In the genomic region with DNA sequence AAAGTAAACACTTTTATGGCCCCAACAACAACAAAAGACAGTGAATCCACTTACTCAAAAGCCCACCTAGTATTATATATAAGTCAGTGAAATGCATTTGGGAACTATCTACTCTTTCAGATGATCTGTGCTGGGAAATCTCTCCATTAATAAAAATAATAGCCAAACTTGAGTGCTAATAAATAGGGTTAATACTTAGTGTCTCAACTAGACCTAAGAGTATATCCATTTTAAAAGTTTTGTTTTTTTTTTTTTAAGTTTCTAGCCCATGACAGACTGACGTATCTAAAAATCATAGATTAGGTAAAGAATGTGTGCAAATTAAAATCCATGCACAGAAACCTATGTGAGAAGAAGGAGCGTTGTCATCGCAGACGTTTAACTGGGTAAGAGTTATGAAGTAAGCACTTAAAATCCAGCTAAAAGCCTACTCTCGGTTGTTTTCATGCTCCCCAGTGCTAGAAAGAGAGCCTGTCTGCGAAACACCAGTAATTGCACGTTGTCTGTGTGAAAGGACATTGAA, we compare ENCODE assay signal across 8 cellular contexts.
A peak's percentile ranks its signal among the peaks of the same experiment; 100 is the strongest.
DNase-seq lines count a peak whose midpoint lies in the region; ATAC-seq, FAIRE-seq and TF ChIP-seq lines count a peak whose summit lies in the region.

No MANE protein-coding gene starts in this region.

- H3K4me3 ChIP-seq in Panc1 (ENCODE audit: low read depth in 2 of 2, low read length in 2 of 2) = peak overlapping the region; percentile 31 to 42
- H3K4me3 ChIP-seq in esophagus squamous epithelium = peak overlapping the region; percentile 17 to 70 (median 46)
- H3K4me3 ChIP-seq in rectal smooth muscle tissue (ENCODE audit: low read length) = peak overlapping the region; percentile 61

- peak overlapping the region; percentile 5 for H3K9ac ChIP-seq in rectal smooth muscle tissue (ENCODE audit: low read length)

- H3K36me3 ChIP-seq in Panc1 (ENCODE audit: control insufficient read depth, insufficient read depth, low read length) = no peaks in the 10 kb centered on the region
- H3K36me3 ChIP-seq in esophagus squamous epithelium = no peaks in the 10 kb centered on the region
- H3K36me3 ChIP-seq in rectal smooth muscle tissue (ENCODE audit: control insufficient read depth, insufficient read depth, low read length) = no peaks in the 10 kb centered on the region

- DNase-seq in GM03348 (ENCODE audit: low spot score) (peak; percentile 14), Panc1 (ENCODE audit: low read depth, low spot score) (no peak), esophagus squamous epithelium (lab: John Stamatoyannopoulos, UW) (no peak), NCI-H526 (lab: John Stamatoyannopoulos, UW) (no peak), RCC 7860 (ENCODE audit: low spot score) (no peak), HTR-8/SVneo (ENCODE audit: insufficient read length, low spot score) (no peak)

- no peak for TF ChIP-seq POLR2A in esophagus squamous epithelium (IDR thresholded peaks at IDR 0.05)

- ATAC-seq in Panc1 (no peak), GM18907 (IDR thresholded peaks at IDR 0.05; ENCODE audit: unreplicated experiment) (no peak)

- POLR2A ChIA-PET in Panc1 (lab: Charles Lee) = no interaction called here

- no TSS peak for BruUV-seq in Panc1 (replicated peaks; lab: Mats Ljungman, UMichigan)

- 25 to 26% methylated on average over 7 of the region's 7 CpGs for WGBS in esophagus squamous epithelium, 2 donors

- H3K4me1 ChIP-seq in Panc1 (ENCODE audit: control insufficient read depth, insufficient read depth, low read length) (peaks cover 6% of the 10 kb centered on the region; the same call in 1 of the 2 replicates), esophagus squamous epithelium (peaks cover 18 to 54% (median 20%) of the 10 kb centered on the region in 3 donors), rectal smooth muscle tissue (ENCODE audit: control insufficient read depth, insufficient read depth, low read length) (peaks cover 25% of the 10 kb centered on the region)

- H3K27ac ChIP-seq in Panc1 (ENCODE audit: low read length) (no peak overlapping the region), esophagus squamous epithelium (peak overlapping the region; percentile 67 to 87 (median 80)), rectal smooth muscle tissue (ENCODE audit: low read depth, low read length) (peak overlapping the region; percentile 64)

- intact Hi-C loops in Panc1 (cut with micrococcal nuclease; ENCODE audit: unreplicated experiment) (no loop called here), esophagus squamous epithelium (cut with DNase I) (no loop called here)

- no peak for TF ChIP-seq CTCF in Panc1 (IDR thresholded peaks at IDR 0.05)
- no peak for TF ChIP-seq CTCF in esophagus squamous epithelium (IDR thresholded peaks at IDR 0.05)

- H3K27me3 ChIP-seq in Panc1 (ENCODE audit: control insufficient read depth, insufficient read depth, low read length) (peaks cover 23% of the 10 kb centered on the region), esophagus squamous epithelium (no peaks in the 10 kb centered on the region), rectal smooth muscle tissue (ENCODE audit: control insufficient read depth, insufficient read depth, low read length) (no peaks in the 10 kb centered on the region)

- CTCF ChIA-PET in Panc1 (lab: Charles Lee) = no interaction called here

- H3K9me3 ChIP-seq in Panc1 (ENCODE audit: control insufficient read depth, insufficient read depth, low read depth, low read length) (no peaks in the 10 kb centered on the region), esophagus squamous epithelium (no peaks in the 10 kb centered on the region)

- FAIRE-seq in RCC 7860 (lab: Jason Lieb, UNC) = no peak
- no peak for FAIRE-seq in HTR-8/SVneo (lab: Jason Lieb, UNC)

- in situ Hi-C loops in Panc1 (cut with HindIII; ENCODE audit: low pct_unique_long_range_greater_than_20kb, low sequenced_read_pairs) = no loop called here
